ENCODE assay signal across 33 cellular contexts in genomic region chr17:16818340-16818739, GRCh38.
"Had no signal": no experiment of that assay in that cellular context is flagged by ENCODE, and none has a peak within 500 bp of the region (broad histone marks: within the 10 kb centered on the region; RNA-seq: fewer than 3 reads in every experiment).

No MANE protein-coding gene starts in this region.

- H3K27ac ChIP-seq: ascending aorta, Peyer's patch, VCaP had no signal

- H3K27ac Mint-ChIP-seq: activated CD4-positive, alpha-beta memory T cell treated with anti-CD3 and anti-CD28 coated beads, Interleukin-2, amount 10 ng/mL, durations not matched to agents 7 days and 5 days; activated naive CD4-positive, alpha-beta T cell treated with anti-CD3 and anti-CD28 coated beads, Interleukin-2, amount 50 U/mL, for 24 hours; activated naive CD8-positive, alpha-beta T cell treated with anti-CD3 and anti-CD28 coated beads, Interleukin-2, amount 10 ng/mL, durations not matched to agents 7 days and 5 days; activated T-helper 2 cell treated with anti-CD3 and anti-CD28 coated beads, Interferon-gamma antibody, Interleukin-2, Interleukin-4, amounts not matched to agents 10 μg/mL and 5 μg/mL and 100 μg/mL, durations not matched to agents 14 hours and 24 hours and 36 hours; IgD-negative memory B cell had no signal

- H3K4me1 Mint-ChIP-seq: activated CD4-positive, alpha-beta memory T cell treated with anti-CD3 and anti-CD28 coated beads, Interleukin-2, amount 10 ng/mL, durations not matched to agents 7 days and 5 days; activated naive CD4-positive, alpha-beta T cell treated with anti-CD3 and anti-CD28 coated beads, Interleukin-2, amount 50 U/mL, for 24 hours; activated naive CD8-positive, alpha-beta T cell treated with anti-CD3 and anti-CD28 coated beads, Interleukin-2, amount 10 ng/mL, durations not matched to agents 7 days and 5 days; IgD-negative memory B cell had no signal

- ATAC-seq: PC-3 had no signal

- H3K4me1 ChIP-seq: ascending aorta, Peyer's patch had no signal

- DNase-seq: activated CD4-positive, alpha-beta memory T cell treated with anti-CD3 and anti-CD28 coated beads, Interleukin-2, amount 10 ng/mL, durations not matched to agents 7 days and 5 days; activated CD4-positive, alpha-beta T cell treated with anti-CD3 and anti-CD28 coated beads for 1 hour; activated CD4-positive, alpha-beta T cell treated with anti-CD3 and anti-CD28 coated beads for 48 hours; activated CD4-positive, CD25-positive, alpha-beta regulatory T cell; activated gamma-delta T cell; activated naive CD4-positive, alpha-beta T cell treated with Interleukin-2 at 50 U/mL for 16 hours; activated naive CD8-positive, alpha-beta T cell treated with anti-CD3 and anti-CD28 coated beads, Interleukin-2, amount 10 ng/mL, durations not matched to agents 7 days and 5 days; activated T-cell treated with anti-CD3 and anti-CD28 coated beads, Interleukin-2, amount 50 U/mL, for 1 hour; Kasumi-1; KG1; MG63; NCI-H1048; NCI-H1105 treated with DMSO at 0.1 percent for 48 hours; NCI-H1436; NCI-H1694; NCI-H1930; NCI-H2081 treated with DMSO at 0.1 percent for 48 hours; NCI-H345; NCI-H526; NCI-H748 treated with DMSO at 0.1 percent for 48 hours; NK-92 treated with Interleukin-12 subunit alpha and Interleukin-12 subunit beta, amount 100 ng/mL, for 24 hours; PC-3; Peyer's patch; RPMI8226; SW 1271; T-helper 1 cell; T-helper 2 cell; T-helper 9 cell had no signal

- H3K27me3 Mint-ChIP-seq: activated CD4-positive, alpha-beta memory T cell treated with anti-CD3 and anti-CD28 coated beads, Interleukin-2, amount 10 ng/mL, durations not matched to agents 7 days and 5 days; activated naive CD8-positive, alpha-beta T cell treated with anti-CD3 and anti-CD28 coated beads, Interleukin-2, amount 10 ng/mL, durations not matched to agents 7 days and 5 days had no signal

- H3K9me3 Mint-ChIP-seq: activated CD4-positive, alpha-beta memory T cell treated with anti-CD3 and anti-CD28 coated beads, Interleukin-2, amount 10 ng/mL, durations not matched to agents 7 days and 5 days; activated naive CD4-positive, alpha-beta T cell treated with anti-CD3 and anti-CD28 coated beads, Interleukin-2, amount 50 U/mL, for 24 hours; activated naive CD8-positive, alpha-beta T cell treated with anti-CD3 and anti-CD28 coated beads, Interleukin-2, amount 10 ng/mL, durations not matched to agents 7 days and 5 days; activated T-helper 2 cell treated with anti-CD3 and anti-CD28 coated beads, Interferon-gamma antibody, Interleukin-2, Interleukin-4, amounts not matched to agents 10 μg/mL and 5 μg/mL and 100 μg/mL, durations not matched to agents 14 hours and 24 hours and 36 hours; IgD-negative memory B cell had no signal

- H3K4me3 Mint-ChIP-seq: activated CD4-positive, alpha-beta memory T cell treated with anti-CD3 and anti-CD28 coated beads, Interleukin-2, amount 10 ng/mL, durations not matched to agents 7 days and 5 days; activated naive CD4-positive, alpha-beta T cell treated with anti-CD3 and anti-CD28 coated beads, Interleukin-2, amount 50 U/mL, for 24 hours; activated naive CD8-positive, alpha-beta T cell treated with anti-CD3 and anti-CD28 coated beads, Interleukin-2, amount 10 ng/mL, durations not matched to agents 7 days and 5 days had no signal

- H3K36me3 Mint-ChIP-seq: activated naive CD4-positive, alpha-beta T cell treated with anti-CD3 and anti-CD28 coated beads, Interleukin-2, amount 50 U/mL, for 24 hours; activated naive CD8-positive, alpha-beta T cell treated with anti-CD3 and anti-CD28 coated beads, Interleukin-2, amount 10 ng/mL, durations not matched to agents 7 days and 5 days; IgD-negative memory B cell had no signal

- H3K9me3 ChIP-seq: ascending aorta, MG63, Peyer's patch had no signal

- H3K27me3 ChIP-seq: ascending aorta, MG63, Peyer's patch had no signal

- H3K36me3 ChIP-seq: ascending aorta, MG63, Peyer's patch had no signal

- H3K4me3 ChIP-seq: ascending aorta, MG63, Peyer's patch had no signal
